Comparison of ENCODE assay signal across 28 cellular contexts in genomic region chr13:112634102-112634501, GRCh38.
"Had no signal": no experiment of that assay in that cellular context is flagged by ENCODE, and none has a peak within 500 bp of the region (broad histone marks: within the 10 kb centered on the region; RNA-seq: fewer than 3 reads in every experiment).

No MANE protein-coding gene starts in this region.

- H3K36me3 ChIP-seq: ascending aorta, Peyer's patch had no signal

- H3K9me3 ChIP-seq: ascending aorta, body of pancreas, Peyer's patch had no signal

- H3K36me3 Mint-ChIP-seq: activated CD8-positive, alpha-beta memory T cell treated with anti-CD3 and anti-CD28 coated beads, Interleukin-2, amount 10 ng/mL, durations not matched to agents 7 days and 5 days; activated naive CD4-positive, alpha-beta T cell treated with anti-CD3 and anti-CD28 coated beads, Interleukin-2, amount 50 U/mL, for 72 hours had no signal

- H3K9ac ChIP-seq: KMS-11 had no signal

- H3K4me3 ChIP-seq: ascending aorta, body of pancreas, Peyer's patch had no signal

- H3K27ac Mint-ChIP-seq: activated B cell treated with CpG ODN at 0.5 μM for 24 hours; activated CD4-positive, alpha-beta T cell treated with anti-CD3 and anti-CD28 coated beads, Interleukin-2, amount 10 ng/mL, durations not matched to agents 24 days and 14 days; activated CD8-positive, alpha-beta memory T cell treated with anti-CD3 and anti-CD28 coated beads, Interleukin-2, amount 10 ng/mL, durations not matched to agents 7 days and 5 days; activated naive CD4-positive, alpha-beta T cell treated with anti-CD3 and anti-CD28 coated beads, Interleukin-2, amount 50 U/mL, for 72 hours; activated naive CD8-positive, alpha-beta T cell treated with anti-CD3 and anti-CD28 coated beads, Interleukin-2, amount 50 U/mL, for 24 hours; activated T-cell treated with anti-CD3 and anti-CD28 coated beads, Interleukin-2, amount 50 U/mL, for 72 hours; activated T-helper 2 cell treated with anti-CD3 and anti-CD28 coated beads, Interferon-gamma antibody, Interleukin-2, Interleukin-4, amounts not matched to agents 10 μg/mL and 5 μg/mL and 100 μg/mL, durations not matched to agents 14 hours and 24 hours and 36 hours; IgD-negative memory B cell; T-helper 17 cell had no signal

- H3K4me3 Mint-ChIP-seq: activated B cell treated with CpG ODN at 0.5 μM for 24 hours; activated CD4-positive, alpha-beta T cell treated with anti-CD3 and anti-CD28 coated beads, Interleukin-2, amount 10 ng/mL, durations not matched to agents 24 days and 14 days; activated CD8-positive, alpha-beta memory T cell treated with anti-CD3 and anti-CD28 coated beads, Interleukin-2, amount 10 ng/mL, durations not matched to agents 7 days and 5 days; activated naive CD8-positive, alpha-beta T cell treated with anti-CD3 and anti-CD28 coated beads, Interleukin-2, amount 50 U/mL, for 24 hours; activated T-cell treated with anti-CD3 and anti-CD28 coated beads, Interleukin-2, amount 50 U/mL, for 72 hours; central memory CD8-positive, alpha-beta T cell; IgD-negative memory B cell; T-helper 17 cell had no signal

- H3K9me3 Mint-ChIP-seq: activated B cell treated with CpG ODN at 0.5 μM for 24 hours; activated CD4-positive, alpha-beta T cell treated with anti-CD3 and anti-CD28 coated beads, Interleukin-2, amount 10 ng/mL, durations not matched to agents 24 days and 14 days; activated naive CD4-positive, alpha-beta T cell treated with anti-CD3 and anti-CD28 coated beads, Interleukin-2, amount 50 U/mL, for 72 hours; activated naive CD8-positive, alpha-beta T cell treated with anti-CD3 and anti-CD28 coated beads, Interleukin-2, amount 50 U/mL, for 24 hours; activated T-cell treated with anti-CD3 and anti-CD28 coated beads, Interleukin-2, amount 50 U/mL, for 72 hours; activated T-helper 2 cell treated with anti-CD3 and anti-CD28 coated beads, Interferon-gamma antibody, Interleukin-2, Interleukin-4, amounts not matched to agents 10 μg/mL and 5 μg/mL and 100 μg/mL, durations not matched to agents 14 hours and 24 hours and 36 hours; central memory CD8-positive, alpha-beta T cell; IgD-negative memory B cell had no signal

- H3K27ac ChIP-seq: ascending aorta, body of pancreas, KMS-11, Peyer's patch had no signal

- H3K4me1 Mint-ChIP-seq: activated B cell treated with CpG ODN at 0.5 μM for 24 hours; activated CD8-positive, alpha-beta memory T cell treated with anti-CD3 and anti-CD28 coated beads, Interleukin-2, amount 10 ng/mL, durations not matched to agents 7 days and 5 days; activated naive CD8-positive, alpha-beta T cell treated with anti-CD3 and anti-CD28 coated beads, Interleukin-2, amount 50 U/mL, for 24 hours; central memory CD8-positive, alpha-beta T cell; IgD-negative memory B cell; T-helper 17 cell had no signal

- H3K4me1 ChIP-seq: ascending aorta, body of pancreas, Peyer's patch had no signal

- DNase-seq: activated B cell treated with CpG ODN at 0.5 μM for 24 hours; activated CD4-positive, alpha-beta T cell treated with anti-CD3 and anti-CD28 coated beads for 1 hour; activated CD4-positive, alpha-beta T cell treated with anti-CD3 and anti-CD28 coated beads, Interleukin-2, amount 10 ng/mL, durations not matched to agents 24 days and 14 days; activated CD4-positive, alpha-beta T cell treated with anti-CD3 and anti-CD28 coated beads, Interleukin-2, amount 50 U/mL, for 48 hours; activated CD8-positive, alpha-beta memory T cell treated with anti-CD3 and anti-CD28 coated beads, Interleukin-2, amount 10 ng/mL, durations not matched to agents 7 days and 5 days; activated naive CD4-positive, alpha-beta T cell; activated naive CD8-positive, alpha-beta T cell treated with anti-CD3 and anti-CD28 coated beads, Interleukin-2, amount 50 U/mL, for 24 hours; activated T-cell treated with anti-CD3 and anti-CD28 coated beads for 4 hours; activated T-cell treated with anti-CD3 and anti-CD28 coated beads, Interleukin-2, amount 50 U/mL, for 72 hours; amniotic stem cell; body of pancreas; MV-4-11; NCI-H1092 treated with DMSO at 0.1 percent for 48 hours; NCI-H1417 treated with DMSO at 0.1 percent for 48 hours; NCI-H1694; NCI-H2029; NCI-H446; NCI-H524; Peyer's patch; SHP77 treated with DMSO at 0.1 percent for 48 hours; T-helper 17 cell; T-helper 9 cell had no signal

- H3K27me3 ChIP-seq: ascending aorta, body of pancreas, Peyer's patch had no signal

- ATAC-seq: activated CD8-positive, alpha-beta memory T cell treated with anti-CD3 and anti-CD28 coated beads, Interleukin-2, amount 10 ng/mL, durations not matched to agents 7 days and 5 days; activated naive CD4-positive, alpha-beta T cell treated with anti-CD3 and anti-CD28 coated beads, Interleukin-2, amount 50 U/mL, for 72 hours; activated naive CD8-positive, alpha-beta T cell treated with anti-CD3 and anti-CD28 coated beads, Interleukin-2, amount 50 U/mL, for 24 hours; activated T-cell treated with anti-CD3 and anti-CD28 coated beads, Interleukin-2, amount 50 U/mL, for 72 hours; body of pancreas; T-helper 17 cell had no signal
